8 cellular contexts compared by ENCODE assay signal in genomic region chr6:44667668-44668390, GRCh38.
DNase-seq lines count a peak whose midpoint lies in the region; ATAC-seq and TF ChIP-seq lines count a peak whose summit lies in the region.

No MANE protein-coding gene starts in this region.

- H3K27ac ChIP-seq in OCI-LY7 (ENCODE audit: low read depth, low read length, poor library complexity, severe bottlenecking) (no peak overlapping the region), breast epithelium (peak overlapping the region; percentile 60 to 66)

- no peak overlapping the region for H2AFZ ChIP-seq in OCI-LY7 (ENCODE audit: low read length)

- H3K9me3 ChIP-seq in OCI-LY7 (ENCODE audit: low read length) = no peaks in the 10 kb centered on the region
- H3K9me3 ChIP-seq in breast epithelium = no peaks in the 10 kb centered on the region

- H3K4me3 Mint-ChIP-seq in nephron = no peak overlapping the region

- H3K36me3 ChIP-seq in OCI-LY7 (ENCODE audit: insufficient read depth, low read length) (no peaks in the 10 kb centered on the region), breast epithelium (no peaks in the 10 kb centered on the region)

- TF ChIP-seq CTCF in OCI-LY7 (conservative IDR thresholded peaks at IDR 0.05; ENCODE audit: low read length) = peak; percentile 69
- TF ChIP-seq CTCF in breast epithelium (IDR thresholded peaks at IDR 0.05) = peak in 1 of 3 donors; percentile 38
- TF ChIP-seq CTCF in nephron (IDR thresholded peaks at IDR 0.05; ENCODE audit: unreplicated experiment in 3 of 3) = peak; percentile 28 to 45 (median 34)

- H3K4me1 Mint-ChIP-seq in nephron = peaks cover 61% of the 10 kb centered on the region

- TF ChIP-seq POLR2A in breast epithelium (IDR thresholded peaks at IDR 0.05) = no peak

- no peak for ATAC-seq in GM18870 (IDR thresholded peaks at IDR 0.05; ENCODE audit: unreplicated experiment)

- H3K27me3 Mint-ChIP-seq in nephron (ENCODE audit: low read depth) = peaks cover 68% of the 10 kb centered on the region

- H3K27ac Mint-ChIP-seq in nephron = peak overlapping the region in 2 of 3 experiments; percentile 48 to 53

- H3K27me3 ChIP-seq in breast epithelium = no peaks in the 10 kb centered on the region

- H3K36me3 Mint-ChIP-seq in nephron (ENCODE audit: low read depth) = no peaks in the 10 kb centered on the region

- DNase-seq in SIG-M5 treated with dmso at 0.1 percent for 504 hours (lab: John Stamatoyannopoulos, UW; ENCODE audit: unreplicated experiment) (peak; percentile 16), SIG-M5 (lab: John Stamatoyannopoulos, UW) (no peak), OCI-LY7 (ENCODE audit: low spot score) (peak; percentile 21), breast epithelium (ENCODE audit: low spot score in 2 of 2) (no peak), NK-92 (lab: John Stamatoyannopoulos, UW; ENCODE audit: unreplicated experiment) (no peak), NCI-H345 treated with DMSO at 0.1 percent for 48 hours (lab: John Stamatoyannopoulos, UW; ENCODE audit: unreplicated experiment) (no peak)

- POLR2A ChIA-PET in OCI-LY7 (lab: Charles Lee) = no interaction called here

- no peak overlapping the region for H3K4me2 ChIP-seq in OCI-LY7 (ENCODE audit: low read length)

- no peaks in the 10 kb centered on the region for H3K9me2 ChIP-seq in OCI-LY7 (ENCODE audit: insufficient read depth, low read length)

- no peaks in the 10 kb centered on the region for H4K20me1 ChIP-seq in OCI-LY7 (ENCODE audit: insufficient read depth, low read length)

- H3K79me2 ChIP-seq in OCI-LY7 (ENCODE audit: insufficient read depth, low read depth, low read length) = no peaks in the 10 kb centered on the region

- H3K4me3 ChIP-seq in OCI-LY7 (ENCODE audit: low read depth, low read length, poor library complexity, severe bottlenecking) (no peak overlapping the region), breast epithelium (no peak overlapping the region)

- intact Hi-C loops in OCI-LY7 (cut with micrococcal nuclease; ENCODE audit: unreplicated experiment) (no loop called here), breast epithelium (cut with DNase I; ENCODE audit: low total_unique reads) (no loop called here)

- no peaks in the 10 kb centered on the region for H3K4me1 ChIP-seq in OCI-LY7 (ENCODE audit: insufficient read depth, low read length, poor library complexity, severe bottlenecking)
- no peaks in the 10 kb centered on the region for H3K4me1 ChIP-seq in breast epithelium

- no peaks in the 10 kb centered on the region for H3K9me3 Mint-ChIP-seq in nephron

- CTCF ChIA-PET in OCI-LY7 (lab: Charles Lee; ENCODE audit: unreplicated experiment) = no interaction called here

- BruUV-seq in OCI-LY7 (replicated peaks; lab: Mats Ljungman, UMichigan) = no TSS peak

Comparison
In these comparisons a context has a peak if more than half of its experiments do, and no peak if none do; other contexts are left out.
1. DNase-seq: peak in SIG-M5 treated with dmso at 0.1 percent for 504 hours (single experiment) and OCI-LY7 (single experiment); none in SIG-M5 (single experiment), breast epithelium (0 of 2), NK-92 (single experiment) and NCI-H345 treated with DMSO at 0.1 percent for 48 hours (single experiment).